ENCODE assay signal across 15 cellular contexts in the genomic region with DNA sequence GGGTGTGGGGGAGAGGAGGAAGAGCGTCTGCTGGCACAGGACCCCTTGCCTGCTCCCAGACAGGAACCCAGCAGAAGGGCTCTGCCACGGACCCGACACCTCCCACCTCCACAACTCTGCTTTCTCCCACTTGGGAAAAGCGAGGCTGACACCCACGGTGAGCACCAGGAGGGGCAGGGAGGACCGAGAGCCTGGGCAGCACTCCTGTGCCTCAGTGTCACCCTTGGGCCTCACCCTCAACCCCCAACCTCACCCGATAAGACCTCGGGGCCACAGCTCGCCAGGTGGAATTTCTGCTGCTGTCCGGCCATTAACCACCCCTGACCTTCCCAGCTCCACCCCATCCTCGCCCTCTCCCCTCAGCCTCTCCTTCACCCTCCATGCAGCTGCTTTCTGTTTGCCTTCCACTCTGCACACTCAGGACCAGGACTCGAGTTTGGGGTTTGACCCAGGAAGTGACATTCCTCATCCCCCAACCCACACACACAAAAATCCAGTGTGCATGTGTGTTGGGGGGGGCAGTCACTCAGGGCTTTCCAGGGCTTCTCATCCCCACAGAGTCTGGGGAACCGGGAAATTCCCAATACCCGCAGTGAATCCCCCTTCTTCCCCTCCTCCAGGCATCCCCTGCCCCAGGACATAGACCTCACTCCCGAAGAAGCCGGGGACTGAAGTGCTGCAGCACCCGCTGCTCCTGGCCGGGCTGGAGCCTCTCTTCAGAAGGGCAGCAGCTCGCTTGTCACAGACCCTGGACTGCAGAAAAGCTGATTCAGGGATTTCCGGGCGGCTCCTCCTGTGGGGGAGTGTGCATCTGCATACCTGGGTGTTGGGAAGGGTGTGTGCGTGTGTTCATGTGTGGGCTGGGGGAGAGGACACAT.
DNase-seq lines count a peak whose midpoint lies in the region; ATAC-seq, FAIRE-seq and TF ChIP-seq lines count a peak whose summit lies in the region.
"Had no signal": no experiment of that assay in that cellular context is flagged by ENCODE, and none has a peak within 500 bp of the region (broad histone marks: within the 10 kb centered on the region; RNA-seq: fewer than 3 reads in every experiment).

No MANE protein-coding gene starts in this region.

- H3K9me3 ChIP-seq in breast epithelium: no peaks in the 10 kb centered on the region
- H3K9me3 ChIP-seq in mammary epithelial cell (replicated peaks; ENCODE audit: insufficient read depth, low read length): no peaks in the 10 kb centered on the region
- H3K9me3 ChIP-seq in HepG2 (ENCODE audit: low read length): no peaks in the 10 kb centered on the region
- H3K9me3 ChIP-seq in thoracic aorta: no peaks in the 10 kb centered on the region
- H3K9me3 ChIP-seq in upper lobe of right lung: no peaks in the 10 kb centered on the region
- H3K9me3 ChIP-seq: Peyer's patch had no signal

- FAIRE-seq in HepG2 (lab: Jason Lieb, UNC): no peak
- no peak for FAIRE-seq in urothelium cell line (lab: Jason Lieb, UNC)
- FAIRE-seq: GM19239, kidney had no signal

- no peaks in the 10 kb centered on the region for H3K9me3 Mint-ChIP-seq in activated T-helper 17 cell treated with anti-CD3 and anti-CD28 coated beads, Interleukin-2, amount 50 U/mL, for 72 hours
- H3K9me3 Mint-ChIP-seq in activated CD8-positive, alpha-beta memory T cell treated with anti-CD3 and anti-CD28 coated beads, Interleukin-2, amount 10 ng/mL, durations not matched to agents 7 days and 5 days (ENCODE audit: low read depth): no peaks in the 10 kb centered on the region
- H3K9me3 Mint-ChIP-seq: T-helper 2 cell treated with Interferon-gamma antibody and Interleukin-4, amounts not matched to agents 5 μg/mL and 100 μg/mL, for 36 hours had no signal

- H3K4me3 Mint-ChIP-seq in activated T-helper 17 cell treated with anti-CD3 and anti-CD28 coated beads, Interleukin-2, amount 50 U/mL, for 72 hours: peak overlapping the region; percentile 57
- H3K4me3 Mint-ChIP-seq in activated CD8-positive, alpha-beta memory T cell treated with anti-CD3 and anti-CD28 coated beads, Interleukin-2, amount 10 ng/mL, durations not matched to agents 7 days and 5 days: no peak overlapping the region
- H3K4me3 Mint-ChIP-seq: T-helper 2 cell treated with Interferon-gamma antibody and Interleukin-4, amounts not matched to agents 5 μg/mL and 100 μg/mL, for 36 hours had no signal

- dilution Hi-C loops in mammary epithelial cell (cut with HindIII; ENCODE audit: low sequenced_read_pairs): loop anchor here (5.0 kb wide), 1 partner anchor 53 kb away; no protein-coding TSS in a partner anchor

- H3K4me1 ChIP-seq in breast epithelium (peaks cover 0 to 5% of the 10 kb centered on the region in 2 donors), mammary epithelial cell (ENCODE audit: insufficient read depth, low read length) (peaks cover 8% of the 10 kb centered on the region), HepG2 (ENCODE audit: insufficient read depth, low read length) (peaks cover 19% of the 10 kb centered on the region), thoracic aorta (ENCODE audit: control insufficient read depth in 1 of 2, low read depth in 2 of 2) (peaks cover 16 to 25% of the 10 kb centered on the region in 2 donors), upper lobe of right lung (peaks cover 17% of the 10 kb centered on the region)

- H3K4me1 Mint-ChIP-seq in activated T-helper 17 cell treated with anti-CD3 and anti-CD28 coated beads, Interleukin-2, amount 50 U/mL, for 72 hours: no peaks in the 10 kb centered on the region
- peaks cover 2% of the 10 kb centered on the region for H3K4me1 Mint-ChIP-seq in activated CD8-positive, alpha-beta memory T cell treated with anti-CD3 and anti-CD28 coated beads, Interleukin-2, amount 10 ng/mL, durations not matched to agents 7 days and 5 days

- POLR2A ChIA-PET in HepG2 (lab: Yijun Ruan, JAX): no interaction called here

- H3K9ac ChIP-seq in mammary epithelial cell (ENCODE audit: insufficient read depth, low read length): no peak overlapping the region
- H3K9ac ChIP-seq in HepG2 (ENCODE audit: insufficient read depth, low read depth, low read length): no peak overlapping the region
- H3K9ac ChIP-seq: GM23248 had no signal

- H3K4me2 ChIP-seq in mammary epithelial cell (ENCODE audit: insufficient read depth, low read depth, low read length) (no peak overlapping the region), HepG2 (ENCODE audit: low read depth, low read length) (no peak overlapping the region)

- TF ChIP-seq POLR2A in breast epithelium (IDR thresholded peaks at IDR 0.05) (no peak), HepG2 (IDR thresholded peaks at IDR 0.05; ENCODE audit: insufficient read depth in 1 of 2, low read depth in 2 of 2, low read length in 2 of 2) (no peak)

- peaks cover 30% of the 10 kb centered on the region for H3K27me3 Mint-ChIP-seq in activated T-helper 17 cell treated with anti-CD3 and anti-CD28 coated beads, Interleukin-2, amount 50 U/mL, for 72 hours
- H3K27me3 Mint-ChIP-seq in activated CD8-positive, alpha-beta memory T cell treated with anti-CD3 and anti-CD28 coated beads, Interleukin-2, amount 10 ng/mL, durations not matched to agents 7 days and 5 days: peaks cover 89% of the 10 kb centered on the region

- H3K79me2 ChIP-seq in mammary epithelial cell (ENCODE audit: insufficient read depth, low read length) (no peaks in the 10 kb centered on the region), HepG2 (ENCODE audit: insufficient read depth, low read length) (no peaks in the 10 kb centered on the region)

- H3K27ac ChIP-seq in breast epithelium (no peak overlapping the region), mammary epithelial cell (ENCODE audit: insufficient read depth, low read depth, low read length) (no peak overlapping the region), HepG2 (ENCODE audit: extremely low read length, insufficient read depth, low read length) (no peak overlapping the region), thoracic aorta (no peak overlapping the region), upper lobe of right lung (no peak overlapping the region)
- H3K27ac ChIP-seq: GM23248, Peyer's patch had no signal

- DNase-seq in breast epithelium (ENCODE audit: low spot score in 2 of 2): no peak
- no peak for DNase-seq in mammary epithelial cell
- DNase-seq in HepG2 (ENCODE audit: low spot score): no peak
- DNase-seq in thoracic aorta (ENCODE audit: low spot score): no peak
- DNase-seq in upper lobe of right lung: no peak
- no peak for DNase-seq in activated CD8-positive, alpha-beta memory T cell treated with anti-CD3 and anti-CD28 coated beads, Interleukin-2, amount 10 ng/mL, durations not matched to agents 7 days and 5 days
- no peak for DNase-seq in urothelium cell line (ENCODE audit: low spot score)
- DNase-seq: amniotic stem cell; kidney; Peyer's patch; stimulated activated CD4-positive, alpha-beta T cell treated with anti-CD3 and anti-CD28 coated beads, Interleukin-12 subunit alpha, Interleukin-12 subunit beta, amount 100 ng/mL, for 4 hours had no signal

- BruUV-seq in mammary epithelial cell (replicated peaks; lab: Mats Ljungman, UMichigan) (no TSS peak), HepG2 (replicated peaks; lab: Mats Ljungman, UMichigan) (no TSS peak)

- CTCF ChIA-PET in mammary epithelial cell (lab: Charles Lee; ENCODE audit: low non-redundant PET) (no interaction called here), HepG2 (lab: Yijun Ruan, JAX; ENCODE audit: low intra/inter-chr PET ratio, low total read pairs) (no interaction called here)
- CTCF ChIA-PET in activated CD8-positive, alpha-beta memory T cell treated with anti-CD3 and anti-CD28 coated beads, Interleukin-2, amount 10 ng/mL, durations not matched to agents 7 days and 5 days (lab: Charles Lee): no interaction called here

- TF ChIP-seq EP300 in HepG2 (IDR thresholded peaks at IDR 0.05; ENCODE audit: low read depth in 2 of 2, low read length in 2 of 2) (no peak), HepG2 (CRISPR knock-in tag; IDR thresholded peaks at IDR 0.05; ENCODE audit: borderline replicate concordance) (no peak)

- no peak for TF ChIP-seq CTCF in breast epithelium (IDR thresholded peaks at IDR 0.05)
- TF ChIP-seq CTCF in mammary epithelial cell (conservative IDR thresholded peaks at IDR 0.05 in 1 of 2, IDR thresholded peaks at IDR 0.05 in 1 of 2; ENCODE audit: extremely low read depth in 1 of 2, insufficient read depth in 1 of 2, low read depth in 1 of 2, low read length in 2 of 2): no peak
- TF ChIP-seq CTCF in HepG2 (CRISPR knock-in tag; IDR thresholded peaks at IDR 0.05): no peak
- TF ChIP-seq CTCF in thoracic aorta (IDR thresholded peaks at IDR 0.05): no peak
- no peak for TF ChIP-seq CTCF in upper lobe of right lung (IDR thresholded peaks at IDR 0.05)

- no peak for ATAC-seq in activated T-helper 17 cell treated with anti-CD3 and anti-CD28 coated beads, Interleukin-2, amount 50 U/mL, for 72 hours (replicated peaks)
- peak; percentile 11; the same call in 2 of the 3 replicates for ATAC-seq in HepG2
- ATAC-seq in thoracic aorta (ENCODE audit: insufficient number of reproducible peaks, low FRiP score, low read depth): no peak
- no peak for ATAC-seq in upper lobe of right lung
- ATAC-seq in activated CD8-positive, alpha-beta memory T cell treated with anti-CD3 and anti-CD28 coated beads, Interleukin-2, amount 10 ng/mL, durations not matched to agents 7 days and 5 days: no peak

- peaks cover 0 to 10% of the 10 kb centered on the region in 2 donors for H3K27me3 ChIP-seq in breast epithelium
- peaks cover 30% of the 10 kb centered on the region for H3K27me3 ChIP-seq in mammary epithelial cell (ENCODE audit: insufficient read depth, low read length)
- peaks cover 8 to 60% of the 10 kb centered on the region in 2 experiments for H3K27me3 ChIP-seq in HepG2 (ENCODE audit: control insufficient read depth in 1 of 2, insufficient read depth in 2 of 2, low read length in 2 of 2)
- H3K27me3 ChIP-seq in thoracic aorta (replicated peaks; ENCODE audit: insufficient read depth): no peaks in the 10 kb centered on the region
- peaks cover 31% of the 10 kb centered on the region for H3K27me3 ChIP-seq in upper lobe of right lung

- H3K36me3 ChIP-seq in breast epithelium: no peaks in the 10 kb centered on the region
- H3K36me3 ChIP-seq in mammary epithelial cell (ENCODE audit: insufficient read depth, low read length): no peaks in the 10 kb centered on the region
- H3K36me3 ChIP-seq in HepG2 (replicated peaks in 1 of 2; ENCODE audit: control insufficient read depth in 1 of 2, insufficient read depth in 2 of 2, low read length in 2 of 2): no peaks in the 10 kb centered on the region
- H3K36me3 ChIP-seq in thoracic aorta: no peaks in the 10 kb centered on the region
- H3K36me3 ChIP-seq in upper lobe of right lung: no peaks in the 10 kb centered on the region
- H3K36me3 ChIP-seq: Peyer's patch had no signal

- in situ Hi-C loops in mammary epithelial cell (cut with MboI; ENCODE audit: low sequenced_read_pairs in 2 of 2) (no loop called here), HepG2 (cut with HindIII; ENCODE audit: extremely low pct_ligation_motif_present, low pct_unique_long_range_greater_than_20kb) (no loop called here)

- H2AFZ ChIP-seq in mammary epithelial cell (ENCODE audit: low read depth, low read length) (no peak overlapping the region), HepG2 (ENCODE audit: low read length) (no peak overlapping the region)
- H2AFZ ChIP-seq: GM23248 had no signal

- no peak for TF ChIP-seq RAD21 in HepG2 (CRISPR knock-in tag; IDR thresholded peaks at IDR 0.05)

- 46% methylated on average over 12 of the region's 22 CpGs for WGBS in mammary epithelial cell (ENCODE audit: low coverage, missing lambda C conversion rate)
- WGBS in HepG2 (ENCODE audit: low lambda C conversion rate): 11% methylated on average over 7 of the region's 22 CpGs

- H4K20me1 ChIP-seq in mammary epithelial cell (ENCODE audit: insufficient read depth, low read length): no peaks in the 10 kb centered on the region
- H4K20me1 ChIP-seq in HepG2 (ENCODE audit: insufficient read depth, low read length): 0 out of 2 replicates have a peak, but pooled peaks cover 2% of the 10 kb centered on the region

- intact Hi-C loops in breast epithelium (cut with DNase I; ENCODE audit: low total_unique reads): no loop called here
- intact Hi-C loops in mammary epithelial cell (cut with micrococcal nuclease): no loop called here
- intact Hi-C loops in HepG2 (cut with micrococcal nuclease; ENCODE audit: unreplicated experiment): no loop called here
- intact Hi-C loops in upper lobe of right lung (cut with DNase I): no loop called here

- H3K4me3 ChIP-seq in breast epithelium (peak overlapping the region in 2 of 3 donors; percentile 48 to 72), mammary epithelial cell (replicated peaks in 1 of 3; ENCODE audit: insufficient read depth in 1 of 3, low read depth in 2 of 3, low read length in 3 of 3) (no peak overlapping the region), HepG2 (replicated peaks in 1 of 3; ENCODE audit: insufficient read depth in 1 of 3, low read depth in 2 of 3, low read length in 3 of 3) (no peak overlapping the region; a peak in 1 of 6 replicates), thoracic aorta (peak overlapping the region; percentile 74), upper lobe of right lung (no peak overlapping the region)
- H3K4me3 ChIP-seq: GM23248 had no signal

- no peaks in the 10 kb centered on the region for H3K36me3 Mint-ChIP-seq in activated T-helper 17 cell treated with anti-CD3 and anti-CD28 coated beads, Interleukin-2, amount 50 U/mL, for 72 hours (ENCODE audit: low read depth)
- H3K36me3 Mint-ChIP-seq in activated CD8-positive, alpha-beta memory T cell treated with anti-CD3 and anti-CD28 coated beads, Interleukin-2, amount 10 ng/mL, durations not matched to agents 7 days and 5 days: no peaks in the 10 kb centered on the region

- no peak overlapping the region for H3K27ac Mint-ChIP-seq in activated T-helper 17 cell treated with anti-CD3 and anti-CD28 coated beads, Interleukin-2, amount 50 U/mL, for 72 hours
- no peak overlapping the region for H3K27ac Mint-ChIP-seq in activated CD8-positive, alpha-beta memory T cell treated with anti-CD3 and anti-CD28 coated beads, Interleukin-2, amount 10 ng/mL, durations not matched to agents 7 days and 5 days
- H3K27ac Mint-ChIP-seq: T-helper 2 cell treated with Interferon-gamma antibody and Interleukin-4, amounts not matched to agents 5 μg/mL and 100 μg/mL, for 36 hours had no signal

Comparison
In these comparisons a context has a peak if more than half of its experiments do, and no peak if none do; other contexts are left out.
1. H3K4me3 ChIP-seq: peak in breast epithelium (2 of 3) and thoracic aorta (single experiment); none in mammary epithelial cell (0 of 3), HepG2 (0 of 3) and upper lobe of right lung (single experiment).